Comparison of ENCODE assay signal across 20 cellular contexts in the genomic region with DNA sequence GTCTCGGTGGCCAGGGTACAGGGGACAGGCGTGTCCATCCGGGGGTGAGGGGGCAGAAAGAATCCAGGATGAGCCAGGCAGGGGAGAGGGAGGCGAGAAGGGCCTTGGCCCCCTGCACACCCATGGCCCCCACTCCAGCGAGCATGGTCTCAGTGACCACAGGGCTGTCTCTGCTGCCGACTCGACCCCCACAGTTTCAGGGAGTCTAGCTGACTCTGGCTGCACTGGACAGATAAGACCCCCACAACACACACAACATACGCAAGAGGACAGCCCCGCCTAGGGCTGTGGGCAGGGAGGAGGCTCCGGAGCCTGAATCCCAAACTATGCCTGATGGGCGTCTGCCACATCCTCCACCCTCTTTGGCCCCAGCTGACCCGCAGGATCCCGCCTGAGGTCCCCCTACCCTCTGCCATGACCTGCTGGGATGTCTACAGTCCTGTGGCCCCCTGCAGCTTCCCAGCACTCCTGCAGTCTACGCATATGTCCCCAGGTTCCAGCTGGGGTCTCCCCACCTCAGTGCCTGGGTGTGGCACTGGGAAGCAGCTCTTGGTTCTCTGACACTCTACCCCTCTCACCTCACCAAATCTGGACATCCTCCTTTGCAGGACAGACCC. TPM values are rescaled to one million over a fixed set of nuclear protein-coding genes. Genes with fewer than 3 reads are reported as not detected.
DNase-seq lines count a peak whose midpoint lies in the region; ATAC-seq, FAIRE-seq and TF ChIP-seq lines count a peak whose summit lies in the region.
"Had no signal": no experiment of that assay in that cellular context is flagged by ENCODE, and none has a peak within 500 bp of the region (broad histone marks: within the 10 kb centered on the region; RNA-seq: fewer than 3 reads in every experiment).

No MANE protein-coding gene starts in this region.

- in situ Hi-C loops in K562 (cut with MboI) = no loop called here

- ATAC-seq in K562 (no peak), GM18498 (IDR thresholded peaks at IDR 0.05; ENCODE audit: unreplicated experiment) (no peak)
- ATAC-seq: HCT116 had no signal

- H3K27me3 Mint-ChIP-seq in activated CD4-positive, alpha-beta T cell treated with anti-CD3 and anti-CD28 coated beads, Interleukin-2, amount 10 ng/mL, durations not matched to agents 7 days and 5 days = no peaks in the 10 kb centered on the region
- H3K27me3 Mint-ChIP-seq: CD8-positive, alpha-beta memory T cell had no signal

- WGBS in HUES64 = 88% methylated on average over 14 of the region's 14 CpGs
- WGBS in K562 (ENCODE audit: insufficient coverage, low coverage, missing lambda C conversion rate) = 4% methylated on average over 14 of the region's 14 CpGs
- WGBS in neuronal stem cell (ENCODE audit: extremely low coverage in 2 of 2, insufficient read length in 2 of 2, insufficient replicate concordance in 1 of 2), 2 donors = no CpG with 5 or more reads among the region's 14 CpGs

- H3K18ac ChIP-seq in neuronal stem cell (ENCODE audit: low read length) = peak overlapping the region; percentile 83

- H3K9me3 ChIP-seq in HUES64 (ENCODE audit: insufficient read depth, low read depth, low read length) = no peaks in the 10 kb centered on the region
- H3K9me3 ChIP-seq in K562 (replicated peaks; ENCODE audit: control insufficient read depth, insufficient read depth, low read depth, low read length) = no peaks in the 10 kb centered on the region
- peaks cover 0 to 2% of the 10 kb centered on the region in 2 donors for H3K9me3 ChIP-seq in neuronal stem cell (replicated peaks in 1 of 2; ENCODE audit: control insufficient read depth in 2 of 2, insufficient read depth in 1 of 2, low read depth in 1 of 2, low read length in 2 of 2)
- H3K9me3 ChIP-seq: BLaER1 had no signal

- no peak overlapping the region for H4K8ac ChIP-seq in neuronal stem cell (ENCODE audit: low read depth, low read length)

- POLR2A ChIA-PET in activated CD4-positive, alpha-beta T cell treated with anti-CD3 and anti-CD28 coated beads, Interleukin-2, amount 10 ng/mL, durations not matched to agents 7 days and 5 days (lab: Charles Lee) = no interaction called here
- POLR2A ChIA-PET in K562 (lab: Yijun Ruan, JAX) = no interaction called here

- H2BK5ac ChIP-seq in neuronal stem cell (ENCODE audit: low read length) = peak overlapping the region; percentile 93

- no TSS peak for BruUV-seq in K562 (replicated peaks; lab: Mats Ljungman, UMichigan)

- no peaks in the 10 kb centered on the region for H3K4me1 Mint-ChIP-seq in activated CD4-positive, alpha-beta T cell treated with anti-CD3 and anti-CD28 coated beads, Interleukin-2, amount 10 ng/mL, durations not matched to agents 7 days and 5 days
- H3K4me1 Mint-ChIP-seq: CD8-positive, alpha-beta memory T cell; IgD-negative memory B cell had no signal

- H2AFZ ChIP-seq in K562 (ENCODE audit: low read depth, low read length) (no peak overlapping the region), neuronal stem cell (ENCODE audit: low read length) (no peak overlapping the region)

- H3K4ac ChIP-seq in neuronal stem cell (ENCODE audit: low read length) = no peak overlapping the region

- no peaks in the 10 kb centered on the region for H3K9me3 Mint-ChIP-seq in activated CD4-positive, alpha-beta T cell treated with anti-CD3 and anti-CD28 coated beads, Interleukin-2, amount 10 ng/mL, durations not matched to agents 7 days and 5 days
- H3K9me3 Mint-ChIP-seq: CD8-positive, alpha-beta memory T cell; IgD-negative memory B cell had no signal

- intact Hi-C loops in K562 (cut with micrococcal nuclease) = no loop called here

- no peak for TF ChIP-seq POLR2A in K562 (conservative IDR thresholded peaks at IDR 0.05)

- H3K4me3 Mint-ChIP-seq in activated CD4-positive, alpha-beta T cell treated with anti-CD3 and anti-CD28 coated beads, Interleukin-2, amount 10 ng/mL, durations not matched to agents 7 days and 5 days = no peak overlapping the region
- H3K4me3 Mint-ChIP-seq: CD8-positive, alpha-beta memory T cell; IgD-negative memory B cell had no signal

- no peaks in the 10 kb centered on the region for H3K36me3 ChIP-seq in HUES64 (ENCODE audit: insufficient read depth, low read length)
- no peaks in the 10 kb centered on the region for H3K36me3 ChIP-seq in K562 (ENCODE audit: control insufficient read depth, insufficient read depth, low read length)
- peaks cover 0 to 5% of the 10 kb centered on the region in 2 donors for H3K36me3 ChIP-seq in neuronal stem cell (replicated peaks in 1 of 2; ENCODE audit: control insufficient read depth in 2 of 2, insufficient read depth in 2 of 2, low read length in 2 of 2)
- H3K36me3 ChIP-seq: BLaER1 had no signal

- TF ChIP-seq EP300 in K562 (IDR thresholded peaks at IDR 0.05; ENCODE audit: low read length) = no peak

- no peak overlapping the region for H4K91ac ChIP-seq in neuronal stem cell (ENCODE audit: low read depth, low read length, poor library complexity)

- peak overlapping the region; percentile 97 for H2AK5ac ChIP-seq in neuronal stem cell (ENCODE audit: low read depth, low read length)

- no peak overlapping the region for H2BK120ac ChIP-seq in neuronal stem cell (ENCODE audit: low read depth, low read length)

- no peaks in the 10 kb centered on the region for H3K9me1 ChIP-seq in K562 (ENCODE audit: control insufficient read depth, insufficient read depth, low read length)

- H3K4me2 ChIP-seq in K562 (ENCODE audit: insufficient read depth, low read length) (no peak overlapping the region), neuronal stem cell (ENCODE audit: insufficient read depth, low read length, poor library complexity, severe bottlenecking) (no peak overlapping the region)
- H3K4me2 ChIP-seq: BLaER1 had no signal

- H3K79me1 ChIP-seq in neuronal stem cell (ENCODE audit: low read depth, low read length) = peaks cover 6% of the 10 kb centered on the region

- H3K4me3 ChIP-seq in HUES64 (ENCODE audit: low read length) = no peak overlapping the region
- H3K4me3 ChIP-seq in K562 = no peak overlapping the region
- no peak overlapping the region for H3K4me3 ChIP-seq in neuronal stem cell (ENCODE audit: low read length in 2 of 2)
- H3K4me3 ChIP-seq: BLaER1 had no signal

- TF ChIP-seq RAD21 in K562 (CRISPR knock-in tag; conservative IDR thresholded peaks at IDR 0.05 in 1 of 2, IDR thresholded peaks at IDR 0.05 in 1 of 2) = no peak

- H3K9ac ChIP-seq in HUES64 (ENCODE audit: low read depth, low read length) = 0 out of 2 replicates have a peak overlapping the region, but pooled peaks have one; percentile 20
- peak overlapping the region in 1 of 2 experiments; percentile 28; a peak in 1 of 4 replicates for H3K9ac ChIP-seq in K562 (ENCODE audit: insufficient read depth in 1 of 2, low read depth in 2 of 2, low read length in 2 of 2)
- H3K9ac ChIP-seq in neuronal stem cell (ENCODE audit: low read depth, low read length, poor library complexity) = no peak overlapping the region
- H3K9ac ChIP-seq: BLaER1 had no signal

- H3K14ac ChIP-seq in neuronal stem cell (ENCODE audit: low read length) = no peak overlapping the region

- FAIRE-seq in K562 (lab: Jason Lieb, UNC) = no peak
- FAIRE-seq: GM12892, GM18507 had no signal

- H3K27ac ChIP-seq in HUES64 (ENCODE audit: low read depth, low read length) = no peak overlapping the region
- no peak overlapping the region for H3K27ac ChIP-seq in K562 (ENCODE audit: extremely low read depth, low read depth, low read length)
- no peak overlapping the region for H3K27ac ChIP-seq in neuronal stem cell (replicated peaks; ENCODE audit: low read length)
- H3K27ac ChIP-seq: 22Rv1, BLaER1 had no signal

- H3K79me2 ChIP-seq in K562 (ENCODE audit: control insufficient read depth, insufficient read depth, low read length) = no peaks in the 10 kb centered on the region

- no peaks in the 10 kb centered on the region for H3K27me3 ChIP-seq in HUES64 (ENCODE audit: insufficient read depth, low read length)
- peaks cover 33 to 87% of the 10 kb centered on the region in 2 experiments for H3K27me3 ChIP-seq in K562 (ENCODE audit: control insufficient read depth in 2 of 2, insufficient read depth in 2 of 2, low read length in 2 of 2)
- peaks cover 0 to 6% (median 0%) of the 10 kb centered on the region in 3 experiments for H3K27me3 ChIP-seq in neuronal stem cell (ENCODE audit: control insufficient read depth in 3 of 3, insufficient read depth in 3 of 3, low read depth in 1 of 3, low read length in 3 of 3)
- H3K27me3 ChIP-seq: BLaER1 had no signal

- no peaks in the 10 kb centered on the region for H3K36me3 Mint-ChIP-seq in activated CD4-positive, alpha-beta T cell treated with anti-CD3 and anti-CD28 coated beads, Interleukin-2, amount 10 ng/mL, durations not matched to agents 7 days and 5 days (ENCODE audit: low read depth)
- H3K36me3 Mint-ChIP-seq: CD8-positive, alpha-beta memory T cell; IgD-negative memory B cell had no signal

- peak overlapping the region; percentile 16 for H3K23ac ChIP-seq in neuronal stem cell (ENCODE audit: low read depth, low read length, poor library complexity)

- 0 out of 2 replicates have a peak, but pooled peaks cover 4% of the 10 kb centered on the region for H4K20me1 ChIP-seq in K562 (replicated peaks; ENCODE audit: control insufficient read depth, insufficient read depth, low read length)
- H4K20me1 ChIP-seq: BLaER1 had no signal

- peak overlapping the region; percentile 97 for H2BK15ac ChIP-seq in neuronal stem cell (ENCODE audit: low read length)

- H3K4me1 ChIP-seq in HUES64 (ENCODE audit: insufficient read depth, low read length) (no peaks in the 10 kb centered on the region; the same call in 1 of the 2 replicates), K562 (replicated peaks in 1 of 2; ENCODE audit: control insufficient read depth in 2 of 2, insufficient read depth in 2 of 2, low read length in 2 of 2) (peaks cover 0 to 53% of the 10 kb centered on the region in 2 experiments; a peak in 2 of 5 replicates), neuronal stem cell (ENCODE audit: control insufficient read depth in 2 of 2, insufficient read depth in 1 of 2, low read depth in 1 of 2, low read length in 2 of 2) (peaks cover 0 to 29% of the 10 kb centered on the region in 2 donors)

- peak overlapping the region; percentile 30 for H2BK12ac ChIP-seq in neuronal stem cell (ENCODE audit: low read length)

- CTCF ChIA-PET in activated CD4-positive, alpha-beta T cell treated with anti-CD3 and anti-CD28 coated beads, Interleukin-2, amount 10 ng/mL, durations not matched to agents 7 days and 5 days (lab: Charles Lee) = no interaction called here
- CTCF ChIA-PET in K562 (lab: Yijun Ruan, JAX; ENCODE audit: low intra/inter-chr PET ratio) = no interaction called here

- DNase-seq in activated CD4-positive, alpha-beta T cell treated with anti-CD3 and anti-CD28 coated beads, Interleukin-2, amount 10 ng/mL, durations not matched to agents 7 days and 5 days = no peak
- DNase-seq in activated CD4-positive, alpha-beta T cell treated with anti-CD3 and anti-CD28 coated beads, Interleukin-2, amount 50 U/mL, for 48 hours = no peak
- no peak for DNase-seq in K562 (ENCODE audit: extremely low read depth in 1 of 4, low spot score in 3 of 4)
- DNase-seq in neuronal stem cell (ENCODE audit: low spot score) = no peak
- no peak for DNase-seq in AG08396 (ENCODE audit: low spot score)
- no peak for DNase-seq in DMS153 (lab: John Stamatoyannopoulos, UW)
- DNase-seq: AML-193; CD8-positive, alpha-beta memory T cell; DMS 273 treated with DMSO at 0.1 percent for 48 hours; GDM1 had no signal

- H3K27ac Mint-ChIP-seq in activated CD4-positive, alpha-beta T cell treated with anti-CD3 and anti-CD28 coated beads, Interleukin-2, amount 10 ng/mL, durations not matched to agents 7 days and 5 days = peak overlapping the region; percentile 13
- H3K27ac Mint-ChIP-seq: CD8-positive, alpha-beta memory T cell had no signal

- TF ChIP-seq CTCF in K562 (IDR thresholded peaks at IDR 0.05 in 2 of 3, conservative IDR thresholded peaks at IDR 0.05 in 1 of 3; ENCODE audit: insufficient read depth in 2 of 3, low read depth in 1 of 3, low read length in 3 of 3) = no peak

RNA-seq across cellular contexts. Expression of a gene that starts 22.0 kb away (rescaled TPM):
- total RNA-seq in activated CD4-positive, alpha-beta T cell treated with anti-CD3 and anti-CD28 coated beads, Interleukin-2, amount 10 ng/mL, durations not matched to agents 7 days and 5 days = under 1 TPM; 0.32 to 0.40 TPM
- polyA plus RNA-seq in HUES64 (2013, experiment 1 of 2) = 0.75 TPM
- 0.82 TPM for polyA plus RNA-seq in HUES64 (2013, experiment 2 of 2)
- 0.44 and 0.51 TPM in 2 replicates for total RNA-seq in K562 (2011; cell fraction: chromatin; rRNA removed; ENCODE audit: low replicate concordance)
- total RNA-seq in K562 (2011; cell fraction: nucleolus; rRNA removed) = 0.26 and 0.67 TPM in 2 replicates
- 0.37 and 0.61 TPM in 2 replicates for total RNA-seq in K562 (2011; cell fraction: nucleoplasm; rRNA removed)
- total RNA-seq in K562 (2014; rRNA removed) (0.04 TPM in 1 of 2 replicates, not detected in the other), K562 (2014; rRNA removed; fragmentation: Illumina TruSeq; extraction: Trizol) (0.04 TPM in 1 of 2 replicates, not detected in the other), K562 (2015; rRNA removed; fragmentation: Illumina TruSeq; extraction: Trizol) (not detected in 2 replicates), K562 (2021) (0.04 and 0.16 TPM in 2 replicates)
- polyA plus RNA-seq in K562 (2011; rRNA removed) (0.10 and 0.12 TPM in 2 replicates), K562 (2014; fragmentation: Illumina TruSeq; extraction: Trizol) (0.03 and 0.07 TPM in 2 replicates), K562 (2014; fragmentation: Nextera tagmentation; extraction: Ambion mirVana) (not detected), K562 (2014; rRNA removed) (0.07 and 0.17 TPM in 2 replicates)
- polyA plus RNA-seq in K562 (2011; cell fraction: cytosol; rRNA removed) = 0.09 and 0.19 TPM in 2 replicates
- polyA plus RNA-seq in K562 (2011; cell fraction: nucleus; rRNA removed) = 0.30 and 0.39 TPM in 2 replicates
- polyA plus RNA-seq in K562 (2012) = 0.12 and 0.19 TPM in 2 replicates
- 0.25 and 0.36 TPM in 2 replicates for polyA minus RNA-seq in K562 (2011; rRNA and poly(A)+ RNA removed)
- 0.46 TPM in 1 of 2 replicates, not detected in the other for polyA minus RNA-seq in K562 (2011; cell fraction: cytosol; rRNA and poly(A)+ RNA removed)
- 0.11 and 0.13 TPM in 2 replicates for polyA minus RNA-seq in K562 (2011; cell fraction: nucleus; rRNA and poly(A)+ RNA removed)
- 0.61 TPM for polyA plus RNA-seq in neuronal stem cell (2013, experiment 1 of 2)
- 0.69 TPM for polyA plus RNA-seq in neuronal stem cell (2013, experiment 2 of 2)
- total RNA-seq: A673, HT-29 had no signal
- polyA plus RNA-seq: CD8-positive, alpha-beta memory T cell; IgD-negative memory B cell had no signal
